In the genomic region with DNA sequence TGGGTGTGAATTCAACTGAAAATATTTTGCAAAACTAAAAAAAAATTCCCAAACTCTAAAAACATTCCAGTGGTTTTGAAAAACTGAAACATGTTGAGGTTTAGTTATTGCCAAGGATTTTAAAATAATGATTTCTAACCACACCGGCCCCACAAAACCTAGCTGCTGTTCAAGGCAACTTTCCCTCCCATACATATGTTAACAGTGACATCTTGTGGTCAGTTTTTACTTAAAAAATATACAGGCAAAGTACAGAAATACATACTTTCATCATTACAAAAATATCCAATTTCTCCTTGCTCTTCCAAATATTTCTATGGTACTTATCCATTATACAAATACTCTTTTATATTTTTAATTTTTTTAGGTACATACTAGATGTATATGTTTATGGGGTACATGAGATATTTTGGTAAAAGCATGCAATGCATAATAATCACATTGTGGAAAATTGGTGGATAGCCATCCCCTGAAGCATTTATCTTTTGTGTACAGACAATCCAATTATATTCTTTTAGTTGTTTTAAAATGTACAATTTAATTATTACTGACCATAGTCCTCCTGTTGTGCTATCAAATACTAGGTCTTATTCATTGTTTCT, we compare ENCODE assay signal across 1 cellular context.
A peak's percentile ranks its signal among the peaks of the same experiment; 100 is the strongest.
TF ChIP-seq lines count a peak whose summit lies in the region.

No MANE protein-coding gene starts in this region.

TF ChIP-seq in HepG2, 621 proteins besides CTCF, POLR2A, EP300 and RAD21 (continued from another document):
- no peak for TF ChIP-seq ZC3H4 (CRISPR knock-in tag; IDR thresholded peaks at IDR 0.05; ENCODE audit: borderline replicate concordance)
- TF ChIP-seq ZNF768 (CRISPR knock-in tag; IDR thresholded peaks at IDR 0.05), result no peak
- TF ChIP-seq, protein P1, sequence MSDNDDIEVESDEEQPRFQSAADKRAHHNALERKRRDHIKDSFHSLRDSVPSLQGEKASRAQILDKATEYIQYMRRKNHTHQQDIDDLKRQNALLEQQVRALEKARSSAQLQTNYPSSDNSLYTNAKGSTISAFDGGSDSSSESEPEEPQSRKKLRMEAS (IDR thresholded peaks at IDR 0.05), result no peak
- TF ChIP-seq ZNF335 (CRISPR knock-in tag; IDR thresholded peaks at IDR 0.05), result no peak
- no peak for TF ChIP-seq IKZF1 (IDR thresholded peaks at IDR 0.05)
- no peak for TF ChIP-seq SETDB1 (CRISPR knock-in tag; IDR thresholded peaks at IDR 0.05; ENCODE audit: borderline replicate concordance)
- TF ChIP-seq HMG20B (CRISPR knock-in tag; conservative IDR thresholded peaks at IDR 0.05), result no peak
- no peak for TF ChIP-seq ZFYVE20 (CRISPR knock-in tag; IDR thresholded peaks at IDR 0.05; ENCODE audit: borderline replicate concordance, low read depth)
- no peak for TF ChIP-seq CENPX (CRISPR knock-in tag; IDR thresholded peaks at IDR 0.05)
- TF ChIP-seq SMC3 (IDR thresholded peaks at IDR 0.05; ENCODE audit: low read length), result peak; percentile 40; the same call in 1 of the 2 replicates
- peak; percentile 81 for TF ChIP-seq STAG1 (CRISPR knock-in tag; IDR thresholded peaks at IDR 0.05)
